ENCODE assay signal across 8 cellular contexts in the genomic region with DNA sequence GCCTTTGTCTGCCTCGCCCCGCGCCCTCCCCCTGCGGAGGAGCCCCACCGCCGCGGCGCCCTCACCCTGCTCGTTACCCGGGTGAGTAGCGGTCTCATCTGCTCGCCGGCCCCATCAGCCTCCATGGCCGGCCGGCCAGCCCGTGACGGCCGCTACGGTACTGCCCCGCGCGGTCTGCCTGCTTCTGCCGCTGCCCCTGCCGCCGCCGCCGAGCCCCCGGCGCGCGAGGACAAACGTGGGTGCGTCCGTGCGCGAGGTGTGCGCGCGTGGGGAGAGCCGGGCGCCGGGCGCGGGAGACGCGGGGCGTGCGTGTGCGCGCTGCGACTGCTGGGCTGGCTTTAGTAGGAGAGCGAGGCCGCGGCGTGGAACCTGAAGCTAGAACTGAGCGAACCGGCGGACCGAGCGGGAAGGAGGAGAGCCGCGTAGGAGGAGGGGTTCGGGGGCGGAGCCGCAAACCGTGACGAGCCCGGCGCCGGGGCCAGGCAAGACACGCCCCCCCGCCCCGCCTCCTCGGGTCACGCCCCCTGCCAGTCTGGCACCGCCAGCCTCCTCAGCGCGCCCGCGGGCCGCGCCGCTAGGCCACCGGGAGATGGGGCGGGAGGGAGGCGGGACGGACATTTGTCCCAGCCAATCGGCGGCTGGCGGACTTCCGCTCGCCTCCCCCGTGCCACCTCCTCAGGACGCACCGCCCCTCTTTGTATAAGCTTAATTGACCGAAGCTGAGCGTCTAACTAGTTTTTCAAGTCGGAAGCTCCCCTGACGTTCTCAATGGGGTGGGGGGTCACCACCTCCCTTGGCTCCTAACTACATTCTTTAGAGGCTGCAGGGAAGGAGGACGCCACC. TPM values are rescaled to one million over a fixed set of nuclear protein-coding genes. Genes with fewer than 3 reads are reported as not detected.
DNase-seq lines count a peak whose midpoint lies in the region; ATAC-seq and TF ChIP-seq lines count a peak whose summit lies in the region.

A gene (minus strand): TSS at position 383 of the 843 bp plus-strand sequence. CDS start 258 bp downstream, at position 125.

- peak within 1 kb of the TSS; percentile 75 for H3K27ac ChIP-seq in AG04450 (ENCODE audit: low read depth, low read length)
- peak within 1 kb of the TSS; percentile 87 for H3K27ac ChIP-seq in caudate nucleus (ENCODE audit: low read depth, low read length)

- H3K36me3 Mint-ChIP-seq in activated B cell treated with CpG ODN at 0.5 μM for 24 hours (ENCODE audit: low read depth), result peaks cover 6% of the 10 kb centered on the region

- CTCF ChIA-PET in AG04450 (lab: Charles Lee), result interaction anchor here (1.2 kb wide), 1 partner anchor 197 kb away, joined by 3 read pairs; no protein-coding TSS in a partner anchor
- CTCF ChIA-PET in activated B cell treated with CpG ODN at 0.5 μM for 24 hours (lab: Charles Lee), result interaction anchor here (1.3 to 1.6 kb wide), 2 partner anchors 17 to 126 kb away, joined by 4 to 7 read pairs; no protein-coding TSS in a partner anchor

- no peaks in the 10 kb centered on the region for H3K27me3 Mint-ChIP-seq in activated B cell treated with CpG ODN at 0.5 μM for 24 hours

- TF ChIP-seq CTCF in AG04450 (IDR thresholded peaks at IDR 0.05; ENCODE audit: low read depth, low read length), result 0 out of 2 replicates have a peak, but pooled peaks have one; percentile 1
- no peak for TF ChIP-seq CTCF in activated B cell treated with CpG ODN at 0.5 μM for 24 hours (IDR thresholded peaks at IDR 0.05)

- H3K27ac Mint-ChIP-seq in activated B cell treated with CpG ODN at 0.5 μM for 24 hours, result peak within 1 kb of the TSS; percentile 97

- H3K4me1 Mint-ChIP-seq in activated B cell treated with CpG ODN at 0.5 μM for 24 hours, result peaks cover 42% of the 10 kb centered on the region

- peak within 1 kb of the TSS; percentile 88 for H3K4me3 ChIP-seq in AG04450 (ENCODE audit: low read depth, low read length)

- no peaks in the 10 kb centered on the region; the same call in 1 of the 2 replicates for H3K9me3 ChIP-seq in AG04450 (ENCODE audit: control insufficient read depth, insufficient read depth, low read length)

- H3K9me3 Mint-ChIP-seq in activated B cell treated with CpG ODN at 0.5 μM for 24 hours, result no peaks in the 10 kb centered on the region

- POLR2A ChIA-PET in AG04450 (lab: Yijun Ruan, JAX), result interaction anchor here (0.5 to 1.3 kb wide), 18 partner anchors 13 to 865 kb away, joined by 3 to 9 read pairs (median 4); a partner anchor contains a TSS
- POLR2A ChIA-PET in activated B cell treated with CpG ODN at 0.5 μM for 24 hours (lab: Charles Lee), result interaction anchor here (0.7 to 1.3 kb wide), 7 partner anchors 12 to 865 kb away, joined by 3 to 7 read pairs (median 4); a partner anchor contains a TSS

- no peaks in the 10 kb centered on the region for H3K27me3 ChIP-seq in AG04450 (ENCODE audit: control insufficient read depth, insufficient read depth, low read length)

- intact Hi-C loops in activated B cell treated with CpG ODN at 0.5 μM for 24 hours (cut with micrococcal nuclease), result loop anchor here (1.0 to 5.0 kb wide), 9 partner anchors 17 to 1819 kb away; a partner anchor contains a TSS

- ATAC-seq in GM18909 (IDR thresholded peaks at IDR 0.05; ENCODE audit: poor library complexity, unreplicated experiment) (peak; percentile 92), HG03175 (IDR thresholded peaks at IDR 0.05; ENCODE audit: unreplicated experiment) (peak; percentile 85), activated B cell treated with CpG ODN at 0.5 μM for 24 hours (ENCODE audit: low read depth) (peak; percentile 89)

- peak within 1 kb of the TSS; percentile 99 for H3K4me3 Mint-ChIP-seq in activated B cell treated with CpG ODN at 0.5 μM for 24 hours

- DNase-seq in AG04450 (ENCODE audit: low read depth, low spot score), result peak; percentile 87
- DNase-seq in NCI-H226, result peak; percentile 88
- DNase-seq in activated B cell treated with CpG ODN at 0.5 μM for 24 hours, result peak; percentile 99
- peak; percentile 61 to 99 (median 96) for DNase-seq in caudate nucleus (lab: John Stamatoyannopoulos, UW)
- peak; percentile 86 for DNase-seq in inferior parietal cortex (ENCODE audit: extremely low spot score)
- DNase-seq in stimulated activated CD4-positive, alpha-beta T cell treated with anti-CD3 and anti-CD28 coated beads, Interleukin-12 subunit alpha, Interleukin-12 subunit beta, amount 100 ng/mL, for 24 hours (ENCODE audit: low read depth in 2 of 2), result peak; percentile 96 to 99

RNA-seq across cellular contexts. Expression of the gene that starts here (rescaled TPM):
- polyA plus RNA-seq in AG04450 (2011; rRNA removed), result 31.3 and 42.9 TPM in 2 replicates
- polyA minus RNA-seq in AG04450 (2011; rRNA and poly(A)+ RNA removed), result 43.2 and 80.8 TPM in 2 replicates
- 24.3 and 31.3 TPM in 2 replicates for total RNA-seq in activated B cell treated with CpG ODN at 0.5 μM for 24 hours

Comparison
In these comparisons a context has a peak if more than half of its experiments do, and no peak if none do; other contexts are left out.
1. Peak in every context shown above with its lines: DNase-seq, ATAC-seq, H3K4me3 ChIP-seq and H3K27ac ChIP-seq.